ENCODE assay signal across 16 cellular contexts in genomic region chr3:150314248-150315027, GRCh38.
DNase-seq lines count a peak whose midpoint lies in the region; ATAC-seq and TF ChIP-seq lines count a peak whose summit lies in the region.
"Had no signal": no experiment of that assay in that cellular context is flagged by ENCODE, and none has a peak within 500 bp of the region (broad histone marks: within the 10 kb centered on the region; RNA-seq: fewer than 3 reads in every experiment).

No MANE protein-coding gene starts in this region.

- no peak overlapping the region for H3K27ac ChIP-seq in right cardiac atrium (ENCODE audit: low read length)
- H3K27ac ChIP-seq in prostate gland: peak overlapping the region in 1 of 2 donors; percentile 41
- H3K27ac ChIP-seq: BLaER1 treated with 17β-estradiol and CSF1 and Interleukin-3, amounts not matched to agents 10 nM and 100 nM; brain microvascular endothelial cell; gastrocnemius medialis had no signal

- H3K4me1 ChIP-seq in right cardiac atrium (ENCODE audit: control insufficient read depth, insufficient read depth, low read length) (no peaks in the 10 kb centered on the region), prostate gland (replicated peaks) (no peaks in the 10 kb centered on the region)
- H3K4me1 ChIP-seq: BLaER1 treated with 17β-estradiol and CSF1 and Interleukin-3, amounts not matched to agents 10 nM and 100 nM; gastrocnemius medialis had no signal

- peak in 73 of 76 experiments; percentile 2 to 83 (median 58) for DNase-seq in HUDEP-2 (lab: John Stamatoyannopoulos, UW; ENCODE audit: unreplicated experiment in 76 of 76)
- DNase-seq in OCI-M1 (lab: John Stamatoyannopoulos, UW): peak; percentile 50
- DNase-seq in right cardiac atrium: peak in 1 of 3 donors; percentile 22
- DNase-seq in prostate gland (ENCODE audit: low spot score): peak; percentile 44
- no peak for DNase-seq in NCI-H2227 (lab: John Stamatoyannopoulos, UW; ENCODE audit: unreplicated experiment)
- DNase-seq in posterior cingulate gyrus: no peak
- DNase-seq: activated CD4-positive, alpha-beta T cell treated with anti-CD3 and anti-CD28 coated beads for 1 hour; activated naive CD4-positive, alpha-beta T cell treated with anti-CD3 and anti-CD28 coated beads, Interleukin-2, amount 50 U/mL, for 16 hours; brain microvascular endothelial cell; gastrocnemius medialis; MG63; naive thymus-derived CD8-positive, alpha-beta T cell; retina; stimulated activated CD4-positive, alpha-beta T cell treated with anti-CD3 and anti-CD28 coated beads, Interleukin-1b, Interleukin-23, amount 100 ng/mL, for 48 hours had no signal

- no peak for TF ChIP-seq CTCF in prostate gland (IDR thresholded peaks at IDR 0.05)

- TF ChIP-seq POLR2A in prostate gland (IDR thresholded peaks at IDR 0.05): no peak

- H3K27me3 ChIP-seq in right cardiac atrium (ENCODE audit: control insufficient read depth, insufficient read depth) (no peaks in the 10 kb centered on the region), prostate gland (replicated peaks; ENCODE audit: insufficient read depth) (no peaks in the 10 kb centered on the region)
- H3K27me3 ChIP-seq: BLaER1 treated with 17β-estradiol and CSF1 and Interleukin-3, amounts not matched to agents 10 nM and 100 nM; brain microvascular endothelial cell; gastrocnemius medialis; MG63 had no signal

- intact Hi-C loops in right cardiac atrium (cut with DNase I) (no loop called here), prostate gland (cut with DNase I) (no loop called here), posterior cingulate gyrus (cut with DNase I) (no loop called here)

- H3K9me3 ChIP-seq in right cardiac atrium (ENCODE audit: control insufficient read depth, low read length) (no peaks in the 10 kb centered on the region), prostate gland (no peaks in the 10 kb centered on the region)
- H3K9me3 ChIP-seq: BLaER1 treated with 17β-estradiol and CSF1 and Interleukin-3, amounts not matched to agents 10 nM and 100 nM; gastrocnemius medialis had no signal

- no peaks in the 10 kb centered on the region for H3K36me3 ChIP-seq in prostate gland
- H3K36me3 ChIP-seq: BLaER1 treated with 17β-estradiol and CSF1 and Interleukin-3, amounts not matched to agents 10 nM and 100 nM; brain microvascular endothelial cell; gastrocnemius medialis; MG63 had no signal

- WGBS in right cardiac atrium: 40% methylated on average over 5 of the region's 5 CpGs
- WGBS in prostate gland: 28% methylated on average over 5 of the region's 5 CpGs

- no peak overlapping the region for H3K4me3 ChIP-seq in right cardiac atrium (ENCODE audit: low read length)
- H3K4me3 ChIP-seq in prostate gland: no peak overlapping the region
- H3K4me3 ChIP-seq: BLaER1 treated with 17β-estradiol and CSF1 and Interleukin-3, amounts not matched to agents 10 nM and 100 nM; gastrocnemius medialis; MG63 had no signal

- ATAC-seq in right cardiac atrium (peak; percentile 51), GM18861 (IDR thresholded peaks at IDR 0.05; ENCODE audit: unreplicated experiment) (no peak)
- ATAC-seq: gastrocnemius medialis; naive thymus-derived CD8-positive, alpha-beta T cell had no signal

Comparison
In these comparisons a context has a peak if more than half of its experiments do, and no peak if none do; other contexts are left out.
1. DNase-seq: peak in HUDEP-2 (73 of 76), OCI-M1 (single experiment) and prostate gland (single experiment); none in NCI-H2227 (single experiment) and posterior cingulate gyrus (0 of 10).